8 cellular contexts compared by ENCODE assay signal in genomic region chr12:122225683-122226365, GRCh38. TPM values are rescaled to one million over a fixed set of nuclear protein-coding genes. Genes with fewer than 3 reads are reported as not detected.
A peak's percentile ranks its signal among the peaks of the same experiment; 100 is the strongest.
DNase-seq lines count a peak whose midpoint lies in the region; ATAC-seq, FAIRE-seq and TF ChIP-seq lines count a peak whose summit lies in the region.

TSS of gene DIABLO (minus strand) at chr12:122226052. CDS start at chr12:122226014, 38 bp downstream.

- H3K27me3 ChIP-seq in psoas muscle (ENCODE audit: insufficient read depth in 3 of 3, low read length in 2 of 3), result no peaks in the 10 kb centered on the region

- peak; percentile 76 for ATAC-seq in GM18499 (IDR thresholded peaks at IDR 0.05; ENCODE audit: insufficient read depth, unreplicated experiment)
- peak; percentile 89 for ATAC-seq in HG02943 (IDR thresholded peaks at IDR 0.05; ENCODE audit: low read depth, unreplicated experiment)
- ATAC-seq in left ventricle myocardium superior, result peak; percentile 96
- ATAC-seq in psoas muscle, result peak; percentile 96 to 98 (median 97)

- DNase-seq in NCI-H187 treated with DMSO at 0.1 percent for 48 hours (lab: John Stamatoyannopoulos, UW) (peak; percentile 96), anterior cingulate cortex (lab: John Stamatoyannopoulos, UW) (peak; percentile 96 to 100 (median 100)), left ventricle myocardium superior (peak; percentile 100), psoas muscle (peak; percentile 100), urothelium cell line (ENCODE audit: low spot score) (peak; percentile 99)

- H3K4me3 ChIP-seq in psoas muscle, result peak within 1 kb of the TSS; percentile 96

- TF ChIP-seq CTCF in psoas muscle (IDR thresholded peaks at IDR 0.05), result no peak

- H3K9me3 ChIP-seq in psoas muscle, result no peaks in the 10 kb centered on the region

- peak within 1 kb of the TSS; percentile 97 for H3K27ac ChIP-seq in psoas muscle

- H3K36me3 ChIP-seq in psoas muscle (ENCODE audit: insufficient read depth in 1 of 2, low read depth in 1 of 2), result peaks cover 10 to 62% of the 10 kb centered on the region in 2 donors

- intact Hi-C loops in T-helper 2 cell treated with Interferon-gamma antibody and Interleukin-4, amounts not matched to agents 100 ng/mL and 5 ng/mL, for 36 hours (cut with micrococcal nuclease), result loop anchor here (1.0 to 5.0 kb wide), 8 partner anchors 18 to 874 kb away; partner anchors contain the start of genes ANAPC5, DENR, KNTC1 and MLXIP
- intact Hi-C loops in left ventricle myocardium superior (cut with micrococcal nuclease) (no loop called here), psoas muscle (cut with DNase I) (no loop called here)

- H3K4me1 ChIP-seq in psoas muscle, result peaks cover 19% of the 10 kb centered on the region

- WGBS in psoas muscle, 3 donors, result 0% methylated on average over 65 to 74 of the region's 74 CpGs

- FAIRE-seq in urothelium cell line (lab: Jason Lieb, UNC), result peak; percentile 99

RNA-seq across cellular contexts. Expression of gene DIABLO, which starts in this region (rescaled TPM):
- 45.9 and 48.1 TPM in 2 replicates for total RNA-seq in T-helper 2 cell treated with Interferon-gamma antibody and Interleukin-4, amounts not matched to agents 100 ng/mL and 5 ng/mL, for 36 hours
- 30.4 TPM for total RNA-seq in left ventricle myocardium superior
- 10 to 100 TPM; 24.4 to 35.3 (median 29.0) TPM for total RNA-seq in psoas muscle
- 100 to 1,000 TPM in 1 of 3 donors, 10 to 100 TPM in 2; 39.7 to 109 (median 53.7) TPM for polyA plus RNA-seq in psoas muscle

Comparison
In these comparisons a context has a peak if more than half of its experiments do, and no peak if none do; other contexts are left out.
1. Peak in every context shown above with its lines: DNase-seq, ATAC-seq, H3K4me3 ChIP-seq and H3K27ac ChIP-seq.